9 cellular contexts compared by ENCODE assay signal in genomic region chr17:77424585-77425344, GRCh38.
A peak's percentile ranks its signal among the peaks of the same experiment; 100 is the strongest.
DNase-seq lines count a peak whose midpoint lies in the region; ATAC-seq and TF ChIP-seq lines count a peak whose summit lies in the region.
"Had no signal": no experiment of that assay in that cellular context is flagged by ENCODE, and none has a peak within 500 bp of the region (broad histone marks: within the 10 kb centered on the region; RNA-seq: fewer than 3 reads in every experiment).

No MANE protein-coding gene starts in this region.

- TF ChIP-seq EP300 in esophagus muscularis mucosa (IDR thresholded peaks at IDR 0.05): no peak

- H3K4me3 ChIP-seq in A673 (ENCODE audit: low read depth, low read length, poor library complexity, severe bottlenecking): no peak overlapping the region
- H3K4me3 ChIP-seq in OCI-LY1 (ENCODE audit: low read depth, low read length, poor library complexity, severe bottlenecking): no peak overlapping the region
- peak overlapping the region; percentile 12 to 45 (median 29) for H3K4me3 ChIP-seq in esophagus muscularis mucosa

- H3F3A ChIP-seq in OCI-LY1 (ENCODE audit: insufficient read depth, low read length): no peaks in the 10 kb centered on the region

- 40% methylated on average over 6 of the region's 21 CpGs for WGBS in esophagus muscularis mucosa

- no peak overlapping the region; the same call in 1 of the 2 replicates for H3K9ac ChIP-seq in OCI-LY1 (ENCODE audit: low read length)

- H3K27me3 ChIP-seq in A673 (replicated peaks; ENCODE audit: insufficient read depth, low read depth, low read length, poor library complexity) (no peaks in the 10 kb centered on the region), OCI-LY1 (ENCODE audit: insufficient read depth, low read length) (no peaks in the 10 kb centered on the region), esophagus muscularis mucosa (no peaks in the 10 kb centered on the region)

- H4K20me1 ChIP-seq in OCI-LY1 (ENCODE audit: insufficient read depth, low read length): no peaks in the 10 kb centered on the region

- H3K27ac ChIP-seq in A673 (ENCODE audit: low read depth, low read length, poor library complexity, severe bottlenecking) (peak overlapping the region; percentile 40), OCI-LY1 (ENCODE audit: low read depth, low read length, poor library complexity, severe bottlenecking) (peak overlapping the region; percentile 99), esophagus muscularis mucosa (replicated peaks in 1 of 4) (peak overlapping the region; percentile 96 to 99 (median 98))

- CTCF ChIA-PET in A673 (lab: Charles Lee): no interaction called here

- no peaks in the 10 kb centered on the region for H3K36me3 ChIP-seq in A673 (ENCODE audit: insufficient read depth, low read length, poor library complexity, severe bottlenecking)
- H3K36me3 ChIP-seq in OCI-LY1 (ENCODE audit: insufficient read depth, low read length): no peaks in the 10 kb centered on the region
- H3K36me3 ChIP-seq in esophagus muscularis mucosa: no peaks in the 10 kb centered on the region

- intact Hi-C loops in A673 (cut with micrococcal nuclease; ENCODE audit: unreplicated experiment): no loop called here
- intact Hi-C loops in esophagus muscularis mucosa (cut with DNase I): loop anchor here (2.0 to 5.0 kb wide), 2 partner anchors 50 to 92 kb away; no protein-coding TSS in a partner anchor

- ATAC-seq in HG02763 (IDR thresholded peaks at IDR 0.05; ENCODE audit: unreplicated experiment) (no peak), HG03039 (IDR thresholded peaks at IDR 0.05; ENCODE audit: unreplicated experiment) (no peak)

- POLR2A ChIA-PET in A673 (lab: Charles Lee; ENCODE audit: low non-redundant PET): no interaction called here

- no peak for TF ChIP-seq POLR2A in esophagus muscularis mucosa (IDR thresholded peaks at IDR 0.05; ENCODE audit: low read depth)

- no peaks in the 10 kb centered on the region for H3K9me2 ChIP-seq in OCI-LY1 (ENCODE audit: low read depth, low read length)

- no peak overlapping the region for H2AFZ ChIP-seq in OCI-LY1 (ENCODE audit: low read length)

- BruUV-seq in A673 (replicated peaks; lab: Mats Ljungman, UMichigan): no TSS peak

- TF ChIP-seq CTCF in A673 (conservative IDR thresholded peaks at IDR 0.05; ENCODE audit: low read depth, low read length) (no peak), OCI-LY1 (IDR thresholded peaks at IDR 0.05; ENCODE audit: low read length) (no peak), esophagus muscularis mucosa (IDR thresholded peaks at IDR 0.05) (no peak)

- H3K4me1 ChIP-seq in A673 (ENCODE audit: insufficient read depth, low read length, poor library complexity, severe bottlenecking) (peaks cover 75% of the 10 kb centered on the region), OCI-LY1 (ENCODE audit: insufficient read depth, low read length, severe bottlenecking) (peaks cover 72% of the 10 kb centered on the region), esophagus muscularis mucosa (peaks cover 100% of the 10 kb centered on the region in 4 donors)

- peak overlapping the region; percentile 38; the same call in 1 of the 2 replicates for H3K4me2 ChIP-seq in OCI-LY1 (ENCODE audit: low read length)

- H3K9me3 ChIP-seq in A673 (ENCODE audit: low read depth, low read length, poor library complexity, severe bottlenecking): no peaks in the 10 kb centered on the region
- no peaks in the 10 kb centered on the region for H3K9me3 ChIP-seq in OCI-LY1 (ENCODE audit: low read length)
- H3K9me3 ChIP-seq in esophagus muscularis mucosa: no peaks in the 10 kb centered on the region

- H3K79me2 ChIP-seq in OCI-LY1 (ENCODE audit: insufficient read depth, low read length): no peaks in the 10 kb centered on the region

- DNase-seq in A673 (ENCODE audit: low spot score) (no peak), esophagus muscularis mucosa (ENCODE audit: extremely low spot score) (peak; percentile 97), myocyte (ENCODE audit: low read depth) (peak; percentile 85), NCI-H748 (lab: John Stamatoyannopoulos, UW; ENCODE audit: unreplicated experiment) (no peak)
- no peak for DNase-seq in stimulated activated CD4-positive, alpha-beta T cell treated with anti-CD3 and anti-CD28 coated beads, Interleukin-1b, Interleukin-23, amount 100 ng/mL, for 48 hours
- DNase-seq: SHP77 had no signal

Comparison
In these comparisons a context has a peak if more than half of its experiments do, and no peak if none do; other contexts are left out.
1. DNase-seq: peak in esophagus muscularis mucosa (single experiment) and myocyte (single experiment); none in A673 (single experiment), NCI-H748 (single experiment) and stimulated activated CD4-positive, alpha-beta T cell treated with anti-CD3 and anti-CD28 coated beads, Interleukin-1b, Interleukin-23, amount 100 ng/mL, for 48 hours (single experiment).
2. H3K27ac ChIP-seq: peak in every context shown above with its lines; median percentile 99 in OCI-LY1; 98 in esophagus muscularis mucosa; 40 in A673.
3. H3K4me3 ChIP-seq: peak in esophagus muscularis mucosa (4 of 4); none in A673 (single experiment) and OCI-LY1 (single experiment).